Comparison of ENCODE assay signal across 8 cellular contexts in the genomic region with DNA sequence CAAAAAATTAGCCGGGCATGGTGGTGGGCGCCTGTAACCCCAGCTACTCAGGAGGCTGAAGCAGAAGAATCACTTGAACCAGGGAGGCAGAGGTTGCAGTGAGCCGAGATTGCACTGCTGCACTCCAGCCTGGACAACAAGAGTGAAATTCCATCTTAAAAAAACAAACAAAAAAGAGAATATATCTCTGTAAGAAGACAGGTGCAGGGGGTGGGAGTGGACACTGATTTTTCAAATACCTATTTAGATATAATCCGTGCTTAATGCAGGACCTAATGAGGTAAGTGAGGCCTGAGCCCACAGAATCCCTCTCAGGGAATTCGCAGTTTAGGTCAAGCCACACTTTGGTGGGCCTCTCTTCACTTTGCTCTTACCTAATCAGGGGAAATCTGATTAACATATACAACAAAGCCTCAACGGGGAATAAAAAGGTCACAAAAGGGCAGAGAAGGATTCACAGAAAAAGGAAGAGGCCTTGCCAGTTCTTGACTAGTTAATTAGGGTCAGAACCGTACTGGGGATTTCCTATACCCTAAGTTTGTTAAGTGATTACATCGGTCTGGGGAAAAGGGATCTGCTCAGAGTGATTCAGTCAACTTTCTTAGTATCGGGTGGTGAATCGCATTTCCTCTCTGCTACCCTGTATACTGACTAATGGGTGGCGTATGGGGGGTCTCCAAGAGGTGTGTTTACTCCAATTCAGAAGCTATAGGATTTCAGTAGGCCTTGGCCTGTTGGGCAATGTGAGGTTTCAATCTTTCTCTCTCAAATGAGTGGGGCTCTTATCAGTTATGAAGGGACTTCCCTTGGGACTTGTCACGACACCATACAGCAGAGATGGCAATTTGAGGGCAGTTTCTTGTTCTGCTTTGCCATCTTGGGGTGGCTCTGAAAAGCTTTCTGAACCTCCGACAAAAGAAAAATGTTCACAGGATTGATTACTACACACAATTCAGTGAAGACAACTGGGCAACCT. TPM values are rescaled to one million over a fixed set of nuclear protein-coding genes. Genes with fewer than 3 reads are reported as not detected.
DNase-seq lines count a peak whose midpoint lies in the region; ATAC-seq, FAIRE-seq and TF ChIP-seq lines count a peak whose summit lies in the region.

No MANE protein-coding gene starts in this region.

- WGBS in thymus, result 46% methylated on average over 13 of the region's 13 CpGs

- no peaks in the 10 kb centered on the region; the same call in 1 of the 2 replicates for H3K9me3 ChIP-seq in AG04450 (ENCODE audit: control insufficient read depth, insufficient read depth, low read length)
- H3K9me3 ChIP-seq in naive thymus-derived CD4-positive, alpha-beta T cell (ENCODE audit: control insufficient read depth in 2 of 3, low read length in 3 of 3), result no peaks in the 10 kb centered on the region
- H3K9me3 ChIP-seq in thymus (ENCODE audit: control insufficient read depth), result no peaks in the 10 kb centered on the region

- no peaks in the 10 kb centered on the region for H3K27me3 Mint-ChIP-seq in MCF 10A (ENCODE audit: insufficient read depth, unreplicated experiment)
- H3K27me3 Mint-ChIP-seq in naive thymus-derived CD4-positive, alpha-beta T cell, result no peaks in the 10 kb centered on the region

- peak overlapping the region; percentile 31 for H3K27ac ChIP-seq in AG04450 (ENCODE audit: low read depth, low read length)
- H3K27ac ChIP-seq in naive thymus-derived CD4-positive, alpha-beta T cell (ENCODE audit: low read depth, low read length), result peak overlapping the region; percentile 97
- H3K27ac ChIP-seq in thymus (ENCODE audit: low read depth), result peak overlapping the region; percentile 84

- H3K27me3 ChIP-seq in AG04450 (ENCODE audit: control insufficient read depth, insufficient read depth, low read length) (no peaks in the 10 kb centered on the region), thymus (ENCODE audit: control insufficient read depth, insufficient read depth) (no peaks in the 10 kb centered on the region)
- no peaks in the 10 kb centered on the region for H3K27me3 ChIP-seq in naive thymus-derived CD4-positive, alpha-beta T cell (ENCODE audit: control insufficient read depth in 2 of 2, insufficient read depth in 2 of 2, low read length in 2 of 2)

- CTCF ChIA-PET in AG04450 (lab: Charles Lee) (no interaction called here), MCF 10A (lab: Yijun Ruan, JAX) (interaction anchor here (0.6 to 0.7 kb wide), 3 partner anchors 31 to 440 kb away, joined by 4 to 5 read pairs (median 5); no protein-coding TSS in a partner anchor)
- CTCF ChIA-PET in naive thymus-derived CD4-positive, alpha-beta T cell (lab: Charles Lee), result interaction anchor here (1.0 to 1.4 kb wide), 3 partner anchors 19 to 168 kb away, joined by 3 to 8 read pairs (median 6); no protein-coding TSS in a partner anchor

- FAIRE-seq in GM19239 (lab: Jason Lieb, UNC), result peak; percentile 93

- DNase-seq in AG04450 (ENCODE audit: low read depth, low spot score), result no peak
- DNase-seq in GM19239 (ENCODE audit: insufficient read length, low spot score), result peak; percentile 36
- DNase-seq in T-helper 22 cell (ENCODE audit: low read depth), result peak; percentile 47
- DNase-seq in MCF 10A (ENCODE audit: unreplicated experiment), result peak; percentile 9
- peak; percentile 20 to 61 (median 44) for DNase-seq in naive thymus-derived CD4-positive, alpha-beta T cell
- DNase-seq in GM03348 (ENCODE audit: low spot score), result no peak

- peaks cover 9 to 26% of the 10 kb centered on the region in 2 donors for H3K4me1 ChIP-seq in naive thymus-derived CD4-positive, alpha-beta T cell (ENCODE audit: control insufficient read depth in 2 of 2, insufficient read depth in 2 of 2, low read length in 2 of 2)
- H3K4me1 ChIP-seq in thymus (ENCODE audit: control insufficient read depth, insufficient read depth, low read length), result peaks cover 19% of the 10 kb centered on the region

- intact Hi-C loops in MCF 10A (cut with micrococcal nuclease), result loop anchor here (10.0 kb wide), 1 partner anchor 89 kb away; no protein-coding TSS in a partner anchor
- intact Hi-C loops in naive thymus-derived CD4-positive, alpha-beta T cell (cut with micrococcal nuclease), result loop anchor here (1.0 to 10.0 kb wide), 8 partner anchors 33 to 1039 kb away; partner anchors contain the start of genes COG8 (in 1 of the 2), NIP7 (in 1 of the 2), NOB1 (in 1 of the 2) and PDF (in 1 of the 2)

- H3K4me3 ChIP-seq in AG04450 (ENCODE audit: low read depth, low read length) (no peak overlapping the region), thymus (ENCODE audit: low read length) (peak overlapping the region; percentile 89)
- peak overlapping the region; percentile 43 for H3K4me3 ChIP-seq in naive thymus-derived CD4-positive, alpha-beta T cell (ENCODE audit: low read length)

- peak; percentile 34 for ATAC-seq in HG03571 (IDR thresholded peaks at IDR 0.05; ENCODE audit: unreplicated experiment)
- peak; percentile 66 for ATAC-seq in naive thymus-derived CD4-positive, alpha-beta T cell

- TF ChIP-seq CTCF in AG04450 (IDR thresholded peaks at IDR 0.05; ENCODE audit: low read depth, low read length) (no peak), MCF 10A (IDR thresholded peaks at IDR 0.05; ENCODE audit: unreplicated experiment) (no peak)

- H3K36me3 ChIP-seq in naive thymus-derived CD4-positive, alpha-beta T cell (ENCODE audit: control insufficient read depth in 2 of 3, insufficient read depth in 3 of 3, low read length in 3 of 3), result peaks cover 0 to 4% (median 0%) of the 10 kb centered on the region in 3 experiments
- H3K36me3 ChIP-seq in thymus (ENCODE audit: control insufficient read depth, insufficient read depth), result no peaks in the 10 kb centered on the region

- H3K36me3 Mint-ChIP-seq in MCF 10A (ENCODE audit: insufficient read depth, unreplicated experiment), result peaks cover 10% of the 10 kb centered on the region
- H3K36me3 Mint-ChIP-seq in naive thymus-derived CD4-positive, alpha-beta T cell, result peaks cover 0 to 4% (median 2%) of the 10 kb centered on the region in 5 donors

- POLR2A ChIA-PET in AG04450 (lab: Yijun Ruan, JAX), result interaction anchor here (1.0 kb wide), 1 partner anchor 34 kb away, joined by 3 read pairs; no protein-coding TSS in a partner anchor
- POLR2A ChIA-PET in MCF 10A (lab: Yijun Ruan, JAX), result interaction anchor here (0.6 to 3.9 kb wide), 21 partner anchors 7 to 235 kb away, joined by 3 to 23 read pairs (median 4); partner anchors contain the start of genes CYB5B and WWP2
- POLR2A ChIA-PET in naive thymus-derived CD4-positive, alpha-beta T cell (lab: Charles Lee), result interaction anchor here (0.7 to 1.7 kb wide), 10 partner anchors 9 to 699 kb away, joined by 3 to 13 read pairs (median 4); partner anchors contain the start of gene CYB5B

- no TSS peak for BruUV-seq in MCF 10A (replicated peaks; lab: Mats Ljungman, UMichigan)

- H3K4me3 Mint-ChIP-seq in MCF 10A (ENCODE audit: unreplicated experiment), result peak overlapping the region; percentile 99
- H3K4me3 Mint-ChIP-seq in naive thymus-derived CD4-positive, alpha-beta T cell, result peak overlapping the region; percentile 83 to 100 (median 92)

- H3K9me3 Mint-ChIP-seq in MCF 10A (ENCODE audit: unreplicated experiment), result no peaks in the 10 kb centered on the region
- H3K9me3 Mint-ChIP-seq in naive thymus-derived CD4-positive, alpha-beta T cell, result peaks cover 0 to 3% (median 0%) of the 10 kb centered on the region in 11 donors

- H3K27ac Mint-ChIP-seq in MCF 10A (ENCODE audit: low read depth, unreplicated experiment), result peak overlapping the region; percentile 98
- H3K27ac Mint-ChIP-seq in naive thymus-derived CD4-positive, alpha-beta T cell, result peak overlapping the region; percentile 92 to 98 (median 95)

- no peaks in the 10 kb centered on the region for H3K4me1 Mint-ChIP-seq in MCF 10A (ENCODE audit: insufficient read depth, unreplicated experiment)
- peaks cover 30 to 42% (median 34%) of the 10 kb centered on the region in 7 donors for H3K4me1 Mint-ChIP-seq in naive thymus-derived CD4-positive, alpha-beta T cell

RNA-seq across cellular contexts. Expression of gene NFAT5, which starts 1.9 kb away (rescaled TPM):
- polyA plus RNA-seq in AG04450 (2011; rRNA removed) (31.2 and 36.9 TPM in 2 replicates), thymus (4.5 TPM)
- polyA minus RNA-seq in AG04450 (2011; rRNA and poly(A)+ RNA removed), result 69.8 and 88.5 TPM in 2 replicates
- 35.8 and 46.4 TPM in 2 replicates for total RNA-seq in MCF 10A (2022)
- 10 to 100 TPM; 27.3 to 35.5 (median 34.2) TPM for total RNA-seq in naive thymus-derived CD4-positive, alpha-beta T cell
- 1 to 10 TPM; 7.7 to 7.9 TPM for polyA plus RNA-seq in naive thymus-derived CD4-positive, alpha-beta T cell

Comparison
In these comparisons a context has a peak if more than half of its experiments do, and no peak if none do; other contexts are left out.
1. DNase-seq: peak in GM19239 (single experiment), T-helper 22 cell (single experiment), MCF 10A (single experiment) and naive thymus-derived CD4-positive, alpha-beta T cell (9 of 9); none in AG04450 (single experiment) and GM03348 (single experiment).
2. H3K27ac ChIP-seq: peak in every context shown above with its lines; median percentile 97 in naive thymus-derived CD4-positive, alpha-beta T cell; 84 in thymus; 31 in AG04450.